18 cellular contexts compared by ENCODE assay signal in the genomic region with DNA sequence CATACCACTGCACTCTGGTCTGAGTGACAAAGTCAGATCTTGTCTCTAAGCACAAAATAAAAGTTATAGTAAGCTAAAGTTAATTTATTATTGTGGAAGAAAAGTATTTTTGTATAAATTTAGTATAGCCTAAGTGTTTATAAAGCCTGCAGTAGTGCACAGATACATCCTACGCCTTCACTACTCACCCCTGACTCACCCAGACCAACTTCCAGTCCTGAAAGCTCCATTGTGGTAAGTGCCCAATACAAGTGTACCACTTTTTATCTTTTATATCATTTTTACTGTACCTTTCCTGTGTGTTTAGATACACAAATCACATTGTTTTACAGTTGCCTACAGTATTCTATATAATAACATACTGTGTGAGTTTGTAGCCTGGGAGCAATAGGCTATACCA. TPM values are rescaled to one million over a fixed set of nuclear protein-coding genes. Genes with fewer than 3 reads are reported as not detected.
DNase-seq lines count a peak whose midpoint lies in the region; ATAC-seq and TF ChIP-seq lines count a peak whose summit lies in the region.
"Had no signal": no experiment of that assay in that cellular context is flagged by ENCODE, and none has a peak within 500 bp of the region (broad histone marks: within the 10 kb centered on the region; RNA-seq: fewer than 3 reads in every experiment).

No MANE protein-coding gene starts in this region.

- no peak overlapping the region for H3K4me3 ChIP-seq in brain microvascular endothelial cell (ENCODE audit: low read depth, low read length)
- H3K4me3 ChIP-seq: psoas muscle had no signal

- H3K9me3 Mint-ChIP-seq in activated CD4-positive, alpha-beta T cell treated with anti-CD3 and anti-CD28 coated beads for 36 hours (ENCODE audit: low read depth), result no peaks in the 10 kb centered on the region
- H3K9me3 Mint-ChIP-seq: activated naive CD4-positive, alpha-beta T cell treated with anti-CD3 and anti-CD28 coated beads, Interleukin-2, amount 10 ng/mL, durations not matched to agents 7 days and 5 days; CD4-positive, alpha-beta T cell; endodermal cell had no signal

- no peaks in the 10 kb centered on the region for H3K36me3 ChIP-seq in brain microvascular endothelial cell (replicated peaks)

- intact Hi-C loops in activated CD4-positive, alpha-beta T cell treated with anti-CD3 and anti-CD28 coated beads for 36 hours (cut with DNase I, micrococcal nuclease), result loop anchor here (2.0 kb wide), 1 partner anchor 57 kb away; a partner anchor contains a TSS

- H3K4me3 Mint-ChIP-seq in activated CD4-positive, alpha-beta T cell treated with anti-CD3 and anti-CD28 coated beads for 36 hours, result no peak overlapping the region
- H3K4me3 Mint-ChIP-seq: activated naive CD4-positive, alpha-beta T cell treated with anti-CD3 and anti-CD28 coated beads, Interleukin-2, amount 10 ng/mL, durations not matched to agents 7 days and 5 days; CD4-positive, alpha-beta T cell; endodermal cell had no signal

- H3K27ac ChIP-seq in brain microvascular endothelial cell, result peak overlapping the region; percentile 32
- H3K27ac ChIP-seq: psoas muscle had no signal

- peaks cover 3% of the 10 kb centered on the region for H3K36me3 Mint-ChIP-seq in activated CD4-positive, alpha-beta T cell treated with anti-CD3 and anti-CD28 coated beads for 36 hours (ENCODE audit: low read depth)
- H3K36me3 Mint-ChIP-seq: activated naive CD4-positive, alpha-beta T cell treated with anti-CD3 and anti-CD28 coated beads, Interleukin-2, amount 10 ng/mL, durations not matched to agents 7 days and 5 days had no signal

- no peaks in the 10 kb centered on the region for H3K27me3 Mint-ChIP-seq in activated CD4-positive, alpha-beta T cell treated with anti-CD3 and anti-CD28 coated beads for 36 hours
- H3K27me3 Mint-ChIP-seq: activated naive CD4-positive, alpha-beta T cell treated with anti-CD3 and anti-CD28 coated beads, Interleukin-2, amount 10 ng/mL, durations not matched to agents 7 days and 5 days; CD4-positive, alpha-beta T cell had no signal

- no peaks in the 10 kb centered on the region for H3K27me3 ChIP-seq in brain microvascular endothelial cell (replicated peaks)

- peak; percentile 16 for DNase-seq in activated CD4-positive, alpha-beta T cell treated with anti-CD3 and anti-CD28 coated beads for 36 hours
- no peak for DNase-seq in activated CD4-positive, alpha-beta T cell treated with anti-CD3 and anti-CD28 coated beads, Interleukin-2, amount 50 U/mL, for 4 hours
- peak; percentile 48 for DNase-seq in LHCN-M2 (ENCODE audit: low read depth)
- peak; percentile 67 for DNase-seq in brain microvascular endothelial cell
- DNase-seq in kidney tubule cell (ENCODE audit: low spot score), result peak; percentile 9
- DNase-seq in ureter (ENCODE audit: low spot score), result no peak
- no peak for DNase-seq in SHP77 (lab: John Stamatoyannopoulos, UW)
- DNase-seq: 8988T; activated naive CD4-positive, alpha-beta T cell treated with anti-CD3 and anti-CD28 coated beads, Interleukin-2, amount 10 ng/mL, durations not matched to agents 7 days and 5 days; CD4-positive, alpha-beta T cell; central memory CD4-positive, alpha-beta T cell; endodermal cell; hippocampal formation; NCI-H1436 treated with DMSO at 0.1 percent for 48 hours; NCI-H446; psoas muscle had no signal

- no peak for TF ChIP-seq CTCF in brain microvascular endothelial cell (IDR thresholded peaks at IDR 0.05; ENCODE audit: low read depth, low read length, missing control alignments)

- H3K4me1 Mint-ChIP-seq in activated CD4-positive, alpha-beta T cell treated with anti-CD3 and anti-CD28 coated beads for 36 hours, result peaks cover 22% of the 10 kb centered on the region
- H3K4me1 Mint-ChIP-seq: endodermal cell had no signal

- CTCF ChIA-PET in activated CD4-positive, alpha-beta T cell treated with anti-CD3 and anti-CD28 coated beads for 36 hours (lab: Charles Lee), result interaction anchor here (1.1 to 1.7 kb wide), 4 partner anchors 11 to 57 kb away, joined by 3 to 6 read pairs (median 3); no protein-coding TSS in a partner anchor

- POLR2A ChIA-PET in activated CD4-positive, alpha-beta T cell treated with anti-CD3 and anti-CD28 coated beads for 36 hours (lab: Charles Lee), result no interaction called here

- ATAC-seq in activated CD4-positive, alpha-beta T cell treated with anti-CD3 and anti-CD28 coated beads for 36 hours, result peak; percentile 42
- ATAC-seq in HG02852 (IDR thresholded peaks at IDR 0.05; ENCODE audit: unreplicated experiment), result no peak
- ATAC-seq: left lobe of liver, psoas muscle had no signal

- in situ Hi-C loops in brain microvascular endothelial cell (cut with HindIII; ENCODE audit: low pct_ligation_motif_present, low sequenced_read_pairs), result no loop called here

- no peak overlapping the region for H3K27ac Mint-ChIP-seq in activated CD4-positive, alpha-beta T cell treated with anti-CD3 and anti-CD28 coated beads for 36 hours
- H3K27ac Mint-ChIP-seq: CD4-positive, alpha-beta T cell; endodermal cell had no signal

RNA-seq across cellular contexts. Expression of a gene that starts 57.5 kb away (rescaled TPM):
- total RNA-seq in activated CD4-positive, alpha-beta T cell treated with anti-CD3 and anti-CD28 coated beads for 36 hours, result 10 to 100 TPM; 37.0 to 69.6 TPM
- total RNA-seq in LHCN-M2 (2014; rRNA removed), result 181 and 197 TPM in 2 replicates
- polyA plus RNA-seq in LHCN-M2 (2012), result 114 TPM
- total RNA-seq in ureter, result 91.4 TPM

Comparison
In these comparisons a context has a peak if more than half of its experiments do, and no peak if none do; other contexts are left out.
1. DNase-seq: peak in activated CD4-positive, alpha-beta T cell treated with anti-CD3 and anti-CD28 coated beads for 36 hours (single experiment), LHCN-M2 (single experiment), brain microvascular endothelial cell (single experiment) and kidney tubule cell (single experiment); none in activated CD4-positive, alpha-beta T cell treated with anti-CD3 and anti-CD28 coated beads, Interleukin-2, amount 50 U/mL, for 4 hours (0 of 2), ureter (single experiment) and SHP77 (0 of 2).